Comparison of ENCODE assay signal across 8 cellular contexts in the genomic region with DNA sequence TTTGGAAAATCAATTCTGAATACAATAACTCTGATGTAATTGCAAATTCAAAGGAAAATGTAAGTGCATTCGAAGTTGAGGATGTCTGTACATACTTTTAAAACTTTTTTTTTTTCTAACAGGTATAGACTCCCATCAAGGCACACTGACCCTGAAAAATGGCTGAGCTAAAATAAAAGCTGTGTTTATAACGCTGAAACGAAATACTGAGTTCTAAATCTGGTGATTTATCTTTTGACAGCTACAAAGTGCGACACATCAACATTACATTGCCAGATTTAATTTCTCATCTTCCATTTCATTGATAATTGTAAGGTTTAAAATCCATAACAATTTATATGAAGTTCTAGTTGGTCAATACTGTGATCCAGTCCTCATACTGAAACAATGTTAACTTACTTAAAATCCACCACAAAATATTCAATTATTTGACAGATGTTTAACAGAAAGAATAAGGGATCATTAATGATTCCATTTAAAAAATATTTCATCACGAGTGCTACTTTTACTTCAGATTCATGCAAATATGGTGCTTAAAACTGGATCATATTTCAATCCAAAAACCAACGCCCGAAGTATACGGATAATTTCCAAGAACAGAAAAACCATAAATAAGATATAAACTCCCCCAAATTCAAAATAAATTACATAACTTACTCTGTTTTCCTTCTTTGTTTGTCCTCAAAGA. TPM values are rescaled to one million over a fixed set of nuclear protein-coding genes. Genes with fewer than 3 reads are reported as not detected.
A peak's percentile ranks its signal among the peaks of the same experiment; 100 is the strongest.
DNase-seq lines count a peak whose midpoint lies in the region; ATAC-seq, FAIRE-seq and TF ChIP-seq lines count a peak whose summit lies in the region.

No MANE protein-coding gene starts in this region.

- H3K9me3 Mint-ChIP-seq in activated T-cell treated with anti-CD3 and anti-CD28 coated beads, Interleukin-2, amount 50 U/mL, for 72 hours, result no peaks in the 10 kb centered on the region
- no peaks in the 10 kb centered on the region for H3K9me3 Mint-ChIP-seq in activated naive CD8-positive, alpha-beta T cell treated with anti-CD3 and anti-CD28 coated beads, Interleukin-2, amount 10 ng/mL, durations not matched to agents 7 days and 5 days

- H3K4me3 Mint-ChIP-seq in activated T-cell treated with anti-CD3 and anti-CD28 coated beads, Interleukin-2, amount 50 U/mL, for 72 hours, result peak overlapping the region; percentile 89 to 98
- peak overlapping the region; percentile 90 for H3K4me3 Mint-ChIP-seq in activated naive CD8-positive, alpha-beta T cell treated with anti-CD3 and anti-CD28 coated beads, Interleukin-2, amount 10 ng/mL, durations not matched to agents 7 days and 5 days

- no peaks in the 10 kb centered on the region for H3K27me3 Mint-ChIP-seq in activated T-cell treated with anti-CD3 and anti-CD28 coated beads, Interleukin-2, amount 50 U/mL, for 72 hours (ENCODE audit: low read depth)
- peaks cover 2% of the 10 kb centered on the region for H3K27me3 Mint-ChIP-seq in activated naive CD8-positive, alpha-beta T cell treated with anti-CD3 and anti-CD28 coated beads, Interleukin-2, amount 10 ng/mL, durations not matched to agents 7 days and 5 days

- no peak for DNase-seq in activated T-cell treated with anti-CD3 and anti-CD28 coated beads, Interleukin-2, amount 50 U/mL, for 72 hours
- no peak for DNase-seq in activated T-cell treated with anti-CD3 and anti-CD28 coated beads, Interleukin-2, amount 50 U/mL, for 48 hours
- DNase-seq in activated naive CD8-positive, alpha-beta T cell treated with anti-CD3 and anti-CD28 coated beads, Interleukin-2, amount 10 ng/mL, durations not matched to agents 7 days and 5 days, result no peak
- DNase-seq in kidney epithelial cell (ENCODE audit: low read depth), result no peak
- no peak for DNase-seq in tibial artery
- DNase-seq in ureter (ENCODE audit: low spot score), result no peak
- no peak for DNase-seq in stimulated activated CD4-positive, alpha-beta T cell treated with anti-CD3 and anti-CD28 coated beads, Interleukin-15, amount 100 ng/mL, for 24 hours
- DNase-seq in HTR-8/SVneo (ENCODE audit: insufficient read length, low spot score), result no peak

- peak overlapping the region; percentile 93 for H3K27ac Mint-ChIP-seq in activated T-cell treated with anti-CD3 and anti-CD28 coated beads, Interleukin-2, amount 50 U/mL, for 72 hours
- H3K27ac Mint-ChIP-seq in activated naive CD8-positive, alpha-beta T cell treated with anti-CD3 and anti-CD28 coated beads, Interleukin-2, amount 10 ng/mL, durations not matched to agents 7 days and 5 days, result peak overlapping the region; percentile 21

- peaks cover 46% of the 10 kb centered on the region for H3K4me1 Mint-ChIP-seq in activated T-cell treated with anti-CD3 and anti-CD28 coated beads, Interleukin-2, amount 50 U/mL, for 72 hours (ENCODE audit: low read depth)
- H3K4me1 Mint-ChIP-seq in activated naive CD8-positive, alpha-beta T cell treated with anti-CD3 and anti-CD28 coated beads, Interleukin-2, amount 10 ng/mL, durations not matched to agents 7 days and 5 days, result peaks cover 22% of the 10 kb centered on the region

- peak overlapping the region; percentile 70 for H3K4me3 ChIP-seq in kidney epithelial cell (ENCODE audit: low read depth, low read length)
- peak overlapping the region; percentile 85 to 99 for H3K4me3 ChIP-seq in tibial artery

- H3K27me3 ChIP-seq in kidney epithelial cell (ENCODE audit: control insufficient read depth, insufficient read depth, low read length) (no peaks in the 10 kb centered on the region), tibial artery (no peaks in the 10 kb centered on the region)

- no peaks in the 10 kb centered on the region for H3K9me3 ChIP-seq in tibial artery

- no peaks in the 10 kb centered on the region for H3K36me3 Mint-ChIP-seq in activated T-cell treated with anti-CD3 and anti-CD28 coated beads, Interleukin-2, amount 50 U/mL, for 72 hours (ENCODE audit: insufficient read depth in 2 of 2)
- peaks cover 5% of the 10 kb centered on the region for H3K36me3 Mint-ChIP-seq in activated naive CD8-positive, alpha-beta T cell treated with anti-CD3 and anti-CD28 coated beads, Interleukin-2, amount 10 ng/mL, durations not matched to agents 7 days and 5 days

- no peaks in the 10 kb centered on the region for H3K36me3 ChIP-seq in kidney epithelial cell (ENCODE audit: control insufficient read depth, insufficient read depth, low read length)
- no peaks in the 10 kb centered on the region for H3K36me3 ChIP-seq in tibial artery

- no peak for TF ChIP-seq CTCF in kidney epithelial cell (IDR thresholded peaks at IDR 0.05; ENCODE audit: insufficient read depth, low read length, poor library complexity, severe bottlenecking)
- no peak for TF ChIP-seq CTCF in tibial artery (IDR thresholded peaks at IDR 0.05)

- peaks cover 0 to 58% (median 24%) of the 10 kb centered on the region in 4 donors for H3K4me1 ChIP-seq in tibial artery

- FAIRE-seq in HTR-8/SVneo (lab: Jason Lieb, UNC), result no peak

- peak overlapping the region; percentile 97 to 99 for H3K27ac ChIP-seq in tibial artery

- POLR2A ChIA-PET in activated naive CD8-positive, alpha-beta T cell treated with anti-CD3 and anti-CD28 coated beads, Interleukin-2, amount 10 ng/mL, durations not matched to agents 7 days and 5 days (lab: Charles Lee), result no interaction called here

- intact Hi-C loops in tibial artery (cut with DNase I; ENCODE audit: low total_unique reads), result no loop called here

- ATAC-seq in activated T-cell treated with anti-CD3 and anti-CD28 coated beads, Interleukin-2, amount 50 U/mL, for 72 hours (replicated peaks in 1 of 2), result no peak
- ATAC-seq in activated naive CD8-positive, alpha-beta T cell treated with anti-CD3 and anti-CD28 coated beads, Interleukin-2, amount 10 ng/mL, durations not matched to agents 7 days and 5 days (ENCODE audit: low read depth), result no peak

RNA-seq across cellular contexts. Expression of a gene that starts 1.4 kb away (rescaled TPM):
- total RNA-seq in activated T-cell treated with anti-CD3 and anti-CD28 coated beads, Interleukin-2, amount 50 U/mL, for 72 hours, result 10 to 100 TPM; 19.6 to 22.1 TPM
- 10 to 100 TPM; 19.1 to 23.6 TPM for total RNA-seq in activated naive CD8-positive, alpha-beta T cell treated with anti-CD3 and anti-CD28 coated beads, Interleukin-2, amount 10 ng/mL, durations not matched to agents 7 days and 5 days
- total RNA-seq in kidney epithelial cell (22.7 and 22.8 TPM in 2 replicates), ureter (74.9 TPM)
